Comparison of ENCODE assay signal across 1 cellular context in the genomic region with DNA sequence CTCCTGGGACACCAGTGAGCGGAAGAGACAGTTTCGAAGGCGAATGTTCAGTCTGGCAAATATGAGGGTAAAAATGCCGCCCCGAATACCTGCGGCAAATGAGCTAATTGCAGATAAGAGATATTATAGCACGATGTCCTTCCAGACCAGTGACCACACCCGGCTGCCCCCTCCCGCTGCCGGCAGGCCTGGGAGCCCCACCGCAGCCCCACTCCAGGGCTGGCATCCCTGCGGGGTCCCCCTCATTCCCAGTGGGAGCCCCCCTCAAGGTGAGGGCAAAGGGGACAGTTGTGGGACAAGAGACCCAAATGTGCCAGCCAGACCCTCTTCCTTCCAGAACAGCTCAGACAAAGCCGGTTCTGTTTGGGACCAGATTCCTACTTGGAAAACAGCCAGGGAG.
TF ChIP-seq lines count a peak whose summit lies in the region.

No MANE protein-coding gene starts in this region.

TF ChIP-seq in A549, 52 proteins besides CTCF, POLR2A, EP300 and RAD21 (continued from another document):
- no peak for TF ChIP-seq PBX3 (IDR thresholded peaks at IDR 0.05)
- no peak for TF ChIP-seq RFX5 (IDR thresholded peaks at IDR 0.05)
- no peak for TF ChIP-seq HOXA7 (CRISPR knock-in tag; IDR thresholded peaks at IDR 0.05)
- TF ChIP-seq KDM5A (IDR thresholded peaks at IDR 0.05) = no peak
- TF ChIP-seq MAFK (IDR thresholded peaks at IDR 0.05; ENCODE audit: partially characterized antibody) = no peak
- no peak for TF ChIP-seq HES2 (IDR thresholded peaks at IDR 0.05)
- TF ChIP-seq, protein P1, sequence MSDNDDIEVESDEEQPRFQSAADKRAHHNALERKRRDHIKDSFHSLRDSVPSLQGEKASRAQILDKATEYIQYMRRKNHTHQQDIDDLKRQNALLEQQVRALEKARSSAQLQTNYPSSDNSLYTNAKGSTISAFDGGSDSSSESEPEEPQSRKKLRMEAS (IDR thresholded peaks at IDR 0.05) = no peak
- no peak for TF ChIP-seq HEYL (CRISPR knock-in tag; IDR thresholded peaks at IDR 0.05)
- TF ChIP-seq E2F6 (IDR thresholded peaks at IDR 0.05; ENCODE audit: borderline replicate concordance, low read depth) = no peak
- TF ChIP-seq POLR2AphosphoS2 (conservative IDR thresholded peaks at IDR 0.05; ENCODE audit: low read length) = no peak
- no peak for TF ChIP-seq NFE2L2 (conservative IDR thresholded peaks at IDR 0.05; ENCODE audit: low read length)
- TF ChIP-seq, protein P2, sequence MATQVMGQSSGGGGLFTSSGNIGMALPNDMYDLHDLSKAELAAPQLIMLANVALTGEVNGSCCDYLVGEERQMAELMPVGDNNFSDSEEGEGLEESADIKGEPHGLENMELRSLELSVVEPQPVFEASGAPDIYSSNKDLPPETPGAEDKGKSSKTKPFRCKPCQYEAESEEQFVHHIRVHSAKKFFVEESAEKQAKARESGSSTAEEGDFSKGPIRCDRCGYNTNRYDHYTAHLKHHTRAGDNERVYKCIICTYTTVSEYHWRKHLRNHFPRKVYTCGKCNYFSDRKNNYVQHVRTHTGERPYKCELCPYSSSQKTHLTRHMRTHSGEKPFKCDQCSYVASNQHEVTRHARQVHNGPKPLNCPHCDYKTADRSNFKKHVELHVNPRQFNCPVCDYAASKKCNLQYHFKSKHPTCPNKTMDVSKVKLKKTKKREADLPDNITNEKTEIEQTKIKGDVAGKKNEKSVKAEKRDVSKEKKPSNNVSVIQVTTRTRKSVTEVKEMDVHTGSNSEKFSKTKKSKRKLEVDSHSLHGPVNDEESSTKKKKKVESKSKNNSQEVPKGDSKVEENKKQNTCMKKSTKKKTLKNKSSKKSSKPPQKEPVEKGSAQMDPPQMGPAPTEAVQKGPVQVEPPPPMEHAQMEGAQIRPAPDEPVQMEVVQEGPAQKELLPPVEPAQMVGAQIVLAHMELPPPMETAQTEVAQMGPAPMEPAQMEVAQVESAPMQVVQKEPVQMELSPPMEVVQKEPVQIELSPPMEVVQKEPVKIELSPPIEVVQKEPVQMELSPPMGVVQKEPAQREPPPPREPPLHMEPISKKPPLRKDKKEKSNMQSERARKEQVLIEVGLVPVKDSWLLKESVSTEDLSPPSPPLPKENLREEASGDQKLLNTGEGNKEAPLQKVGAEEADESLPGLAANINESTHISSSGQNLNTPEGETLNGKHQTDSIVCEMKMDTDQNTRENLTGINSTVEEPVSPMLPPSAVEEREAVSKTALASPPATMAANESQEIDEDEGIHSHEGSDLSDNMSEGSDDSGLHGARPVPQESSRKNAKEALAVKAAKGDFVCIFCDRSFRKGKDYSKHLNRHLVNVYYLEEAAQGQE (IDR thresholded peaks at IDR 0.05) = no peak
- TF ChIP-seq GATA3 (IDR thresholded peaks at IDR 0.05; ENCODE audit: borderline replicate concordance) = no peak
- TF ChIP-seq FOSB (CRISPR knock-in tag; IDR thresholded peaks at IDR 0.05) = no peak
TF ChIP-seq in A549: peak in this region for 0.
